In the genomic region with DNA sequence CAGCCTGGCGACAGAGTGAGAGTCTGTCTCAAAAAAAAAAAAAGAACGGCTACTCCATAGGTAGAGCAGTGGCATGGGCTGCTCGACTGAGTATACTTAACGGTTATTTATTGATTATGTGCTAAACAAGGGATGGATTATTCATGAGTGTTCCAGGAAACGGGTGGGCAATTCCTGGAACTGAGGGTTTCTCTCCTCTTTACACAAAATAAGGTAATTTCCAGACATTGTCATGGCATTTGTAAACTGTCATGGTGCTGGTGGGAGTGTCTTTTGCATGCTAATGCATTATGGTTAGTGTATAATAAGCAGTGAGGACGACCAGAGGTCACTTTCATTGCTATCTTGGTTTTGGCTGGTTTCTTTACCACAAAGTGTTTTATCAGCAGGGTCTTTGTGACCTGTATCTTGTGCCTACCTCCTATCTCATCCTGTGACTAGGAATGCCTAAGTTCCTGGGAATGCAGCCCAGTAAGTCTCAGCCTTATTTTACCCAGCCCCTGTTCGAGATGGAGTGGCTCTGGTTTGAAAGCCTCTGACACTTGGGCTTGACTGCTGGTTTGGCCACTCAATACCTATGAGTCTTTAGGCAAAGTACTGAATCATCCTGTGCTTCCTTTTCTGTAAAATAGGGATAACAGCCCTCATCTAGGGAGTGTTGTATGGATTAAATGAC, we compare ENCODE assay signal across 9 cellular contexts. TPM values are rescaled to one million over a fixed set of nuclear protein-coding genes. Genes with fewer than 3 reads are reported as not detected.
A peak's percentile ranks its signal among the peaks of the same experiment; 100 is the strongest.
DNase-seq lines count a peak whose midpoint lies in the region; ATAC-seq and TF ChIP-seq lines count a peak whose summit lies in the region.
"Had no signal": no experiment of that assay in that cellular context is flagged by ENCODE, and none has a peak within 500 bp of the region (broad histone marks: within the 10 kb centered on the region; RNA-seq: fewer than 3 reads in every experiment).

No MANE protein-coding gene starts in this region.

- no peaks in the 10 kb centered on the region for H3K27me3 ChIP-seq in MM.1S (replicated peaks; ENCODE audit: insufficient read depth, low read length)
- no peaks in the 10 kb centered on the region for H3K27me3 ChIP-seq in hepatocyte

- peaks cover 64% of the 10 kb centered on the region for H3K36me3 Mint-ChIP-seq in activated CD8-positive, alpha-beta memory T cell treated with anti-CD3 and anti-CD28 coated beads, Interleukin-2, amount 10 ng/mL, durations not matched to agents 7 days and 5 days

- TF ChIP-seq CTCF in MM.1S (IDR thresholded peaks at IDR 0.05; ENCODE audit: low read length) (no peak), hepatocyte (IDR thresholded peaks at IDR 0.05; ENCODE audit: poor library complexity) (no peak)

- H3K27me3 Mint-ChIP-seq in activated CD8-positive, alpha-beta memory T cell treated with anti-CD3 and anti-CD28 coated beads, Interleukin-2, amount 10 ng/mL, durations not matched to agents 7 days and 5 days, result no peaks in the 10 kb centered on the region

- H3K27ac Mint-ChIP-seq in activated CD8-positive, alpha-beta memory T cell treated with anti-CD3 and anti-CD28 coated beads, Interleukin-2, amount 10 ng/mL, durations not matched to agents 7 days and 5 days, result peak overlapping the region; percentile 96

- no peak overlapping the region for H3K9ac ChIP-seq in MM.1S (ENCODE audit: low read length)

- CTCF ChIA-PET in activated CD8-positive, alpha-beta memory T cell treated with anti-CD3 and anti-CD28 coated beads, Interleukin-2, amount 10 ng/mL, durations not matched to agents 7 days and 5 days (lab: Charles Lee), result interaction anchor here (1.1 to 5.7 kb wide), 4 partner anchors 54 to 147 kb away, joined by 3 to 125 read pairs (median 16); a partner anchor contains a TSS

- peaks cover 67% of the 10 kb centered on the region for H3K4me1 Mint-ChIP-seq in activated CD8-positive, alpha-beta memory T cell treated with anti-CD3 and anti-CD28 coated beads, Interleukin-2, amount 10 ng/mL, durations not matched to agents 7 days and 5 days

- DNase-seq in MM.1S (no peak), hepatocyte (ENCODE audit: low spot score) (no peak), NCI-H146 treated with DMSO at 0.1 percent for 48 hours (lab: John Stamatoyannopoulos, UW; ENCODE audit: unreplicated experiment) (no peak), AG08395 (ENCODE audit: low spot score) (no peak)
- peak; percentile 71 for DNase-seq in activated CD8-positive, alpha-beta memory T cell treated with anti-CD3 and anti-CD28 coated beads, Interleukin-2, amount 10 ng/mL, durations not matched to agents 7 days and 5 days
- peak; percentile 36 to 69 for DNase-seq in stimulated activated CD8-positive, alpha-beta memory T cell treated with anti-CD3 and anti-CD28 coated beads, Interleukin-7, amount 100 ng/mL, for 4 hours (ENCODE audit: low read depth in 2 of 2)
- DNase-seq: NCI-H1105 treated with DMSO at 0.1 percent for 48 hours, RPMI8226 had no signal

- peaks cover 65% of the 10 kb centered on the region for H3K79me2 ChIP-seq in MM.1S (ENCODE audit: low read length)
- peaks cover 60% of the 10 kb centered on the region for H3K79me2 ChIP-seq in hepatocyte

- H3K36me3 ChIP-seq in MM.1S (replicated peaks; ENCODE audit: insufficient read depth, low read length), result no peaks in the 10 kb centered on the region
- H3K36me3 ChIP-seq in hepatocyte (replicated peaks; ENCODE audit: insufficient read depth, low read depth), result no peaks in the 10 kb centered on the region

- no peak overlapping the region for H3K4me3 ChIP-seq in MM.1S (ENCODE audit: low read length)
- no peak overlapping the region for H3K4me3 ChIP-seq in hepatocyte

- H3K9me3 Mint-ChIP-seq in activated CD8-positive, alpha-beta memory T cell treated with anti-CD3 and anti-CD28 coated beads, Interleukin-2, amount 10 ng/mL, durations not matched to agents 7 days and 5 days (ENCODE audit: low read depth), result no peaks in the 10 kb centered on the region

- ATAC-seq in activated CD8-positive, alpha-beta memory T cell treated with anti-CD3 and anti-CD28 coated beads, Interleukin-2, amount 10 ng/mL, durations not matched to agents 7 days and 5 days, result no peak
- ATAC-seq in HG02610 (IDR thresholded peaks at IDR 0.05; ENCODE audit: unreplicated experiment), result no peak

- H4K20me1 ChIP-seq in MM.1S (ENCODE audit: insufficient read depth, low read length) (no peaks in the 10 kb centered on the region), hepatocyte (ENCODE audit: insufficient read depth, poor library complexity, severe bottlenecking) (no peaks in the 10 kb centered on the region)

- peaks cover 17% of the 10 kb centered on the region; the same call in 1 of the 2 replicates for H3F3A ChIP-seq in MM.1S (ENCODE audit: insufficient read depth, low read length)

- H3K9me2 ChIP-seq in MM.1S (replicated peaks; ENCODE audit: insufficient read depth, low read length), result no peaks in the 10 kb centered on the region
- no peaks in the 10 kb centered on the region for H3K9me2 ChIP-seq in hepatocyte (replicated peaks; ENCODE audit: insufficient read depth)

- no peak overlapping the region for H3K27ac ChIP-seq in MM.1S (ENCODE audit: low read length)
- peak overlapping the region; percentile 93 for H3K27ac ChIP-seq in hepatocyte

- H3K9me3 ChIP-seq in MM.1S (replicated peaks; ENCODE audit: insufficient read depth, low read length), result no peaks in the 10 kb centered on the region
- no peaks in the 10 kb centered on the region for H3K9me3 ChIP-seq in hepatocyte (ENCODE audit: low read depth)

- 0 out of 2 replicates have a peak, but pooled peaks cover 3% of the 10 kb centered on the region for H3K4me1 ChIP-seq in MM.1S (ENCODE audit: low read length)
- H3K4me1 ChIP-seq in hepatocyte (ENCODE audit: insufficient read depth), result peaks cover 43% of the 10 kb centered on the region

- H3K4me3 Mint-ChIP-seq in activated CD8-positive, alpha-beta memory T cell treated with anti-CD3 and anti-CD28 coated beads, Interleukin-2, amount 10 ng/mL, durations not matched to agents 7 days and 5 days, result peak overlapping the region; percentile 98

- H3K4me2 ChIP-seq in MM.1S (ENCODE audit: low read depth, low read length) (0 out of 2 replicates have a peak overlapping the region, but pooled peaks have one; percentile 6), hepatocyte (peak overlapping the region; percentile 84)

- WGBS in hepatocyte (ENCODE audit: low lambda C conversion rate, missing lambda C conversion rate), result 63% methylated on average over 7 of the region's 7 CpGs

- H2AFZ ChIP-seq in MM.1S (ENCODE audit: low read length), result no peak overlapping the region
- H2AFZ ChIP-seq in hepatocyte, result no peak overlapping the region

RNA-seq across cellular contexts. Expression of a gene that starts 3.2 kb away (rescaled TPM):
- total RNA-seq in activated CD8-positive, alpha-beta memory T cell treated with anti-CD3 and anti-CD28 coated beads, Interleukin-2, amount 10 ng/mL, durations not matched to agents 7 days and 5 days, result 100 to 1,000 TPM; 113 to 176 TPM
- total RNA-seq in hepatocyte, result 41.0 and 51.3 TPM in 2 replicates
- polyA plus RNA-seq in hepatocyte, result 34.3 and 44.8 TPM in 2 replicates

RNA-seq across cellular contexts. Expression of a gene that starts 56.6 kb away (rescaled TPM):
- 10 to 100 TPM; 48.1 to 58.2 TPM for total RNA-seq in activated CD8-positive, alpha-beta memory T cell treated with anti-CD3 and anti-CD28 coated beads, Interleukin-2, amount 10 ng/mL, durations not matched to agents 7 days and 5 days
- 6.3 and 6.7 TPM in 2 replicates for total RNA-seq in hepatocyte
- 3.0 and 4.8 TPM in 2 replicates for polyA plus RNA-seq in hepatocyte

Comparison
In these comparisons a context has a peak if more than half of its experiments do, and no peak if none do; other contexts are left out.
1. DNase-seq: peak in activated CD8-positive, alpha-beta memory T cell treated with anti-CD3 and anti-CD28 coated beads, Interleukin-2, amount 10 ng/mL, durations not matched to agents 7 days and 5 days (single experiment) and stimulated activated CD8-positive, alpha-beta memory T cell treated with anti-CD3 and anti-CD28 coated beads, Interleukin-7, amount 100 ng/mL, for 4 hours (2 of 2); none in MM.1S (single experiment), hepatocyte (single experiment), NCI-H146 treated with DMSO at 0.1 percent for 48 hours (single experiment) and AG08395 (single experiment).